1 cellular context compared by ENCODE assay signal in the genomic region with DNA sequence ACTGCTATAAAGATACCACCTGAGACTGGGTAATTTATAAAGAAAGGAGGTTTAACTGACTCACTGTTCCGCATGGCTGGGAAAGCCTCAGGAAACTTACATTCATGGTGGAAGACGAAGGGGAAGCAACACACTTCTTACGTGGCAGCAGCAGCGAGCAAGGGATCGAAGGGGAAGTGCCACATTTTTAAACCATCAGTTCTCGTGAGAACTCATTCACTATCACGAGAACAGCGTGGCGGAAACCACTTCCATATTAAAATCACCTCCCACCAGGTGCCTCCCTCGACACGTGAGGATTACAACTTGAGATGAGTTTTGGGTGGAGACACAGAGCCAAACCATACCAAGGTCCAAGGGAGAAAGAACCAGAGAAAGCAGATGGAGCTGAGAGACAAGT.
TF ChIP-seq lines count a peak whose summit lies in the region.

No MANE protein-coding gene starts in this region.

TF ChIP-seq in IMR-90, 13 proteins besides CTCF, POLR2A, EP300 and RAD21 (continued from another document):
- TF ChIP-seq FOS (IDR thresholded peaks at IDR 0.05; ENCODE audit: low read depth, low read length) (no peak), MAZ (IDR thresholded peaks at IDR 0.05; ENCODE audit: borderline replicate concordance, low read depth, low read length) (no peak), RFX5 (IDR thresholded peaks at IDR 0.05; ENCODE audit: low read depth, low read length) (no peak)
- TF ChIP-seq, protein P1, sequence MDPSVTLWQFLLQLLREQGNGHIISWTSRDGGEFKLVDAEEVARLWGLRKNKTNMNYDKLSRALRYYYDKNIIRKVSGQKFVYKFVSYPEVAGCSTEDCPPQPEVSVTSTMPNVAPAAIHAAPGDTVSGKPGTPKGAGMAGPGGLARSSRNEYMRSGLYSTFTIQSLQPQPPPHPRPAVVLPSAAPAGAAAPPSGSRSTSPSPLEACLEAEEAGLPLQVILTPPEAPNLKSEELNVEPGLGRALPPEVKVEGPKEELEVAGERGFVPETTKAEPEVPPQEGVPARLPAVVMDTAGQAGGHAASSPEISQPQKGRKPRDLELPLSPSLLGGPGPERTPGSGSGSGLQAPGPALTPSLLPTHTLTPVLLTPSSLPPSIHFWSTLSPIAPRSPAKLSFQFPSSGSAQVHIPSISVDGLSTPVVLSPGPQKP (IDR thresholded peaks at IDR 0.05; ENCODE audit: borderline replicate concordance, low read depth, low read length), result no peak
